In the genomic region with DNA sequence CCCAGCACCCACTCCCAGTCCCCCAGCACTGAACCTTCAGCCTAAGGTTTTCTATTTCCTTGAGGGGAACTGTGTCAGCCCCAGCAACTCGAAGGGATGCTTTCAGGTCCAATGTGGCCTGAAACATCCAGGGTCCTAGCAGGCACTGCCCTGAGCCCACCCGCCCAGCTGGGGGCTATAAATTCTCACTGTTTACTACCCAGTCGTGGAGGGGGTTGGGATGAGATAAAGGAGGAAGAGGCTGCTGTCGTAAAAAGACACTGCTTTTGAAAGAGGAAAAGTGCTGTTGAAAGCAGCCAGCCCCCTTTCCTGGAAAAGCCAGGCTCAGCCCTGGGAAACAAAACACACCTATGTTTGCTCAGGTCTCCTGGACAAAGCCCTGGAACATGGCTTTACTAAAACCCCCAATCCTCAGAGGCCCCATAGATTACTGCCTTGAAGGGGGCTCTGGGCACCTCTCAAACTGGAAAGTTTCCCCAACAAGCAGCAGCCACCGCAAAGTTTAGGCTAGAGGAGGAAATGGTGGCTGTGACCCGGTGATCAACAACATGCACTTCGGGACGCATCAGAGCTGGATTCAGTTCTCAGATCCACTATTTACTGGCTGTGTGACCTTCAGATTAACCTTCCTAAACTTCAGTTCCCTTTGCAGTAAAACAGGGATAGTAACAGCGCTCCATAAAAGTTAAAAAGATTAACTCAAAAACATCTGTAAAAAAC, we compare ENCODE assay signal across 11 cellular contexts. TPM values are rescaled to one million over a fixed set of nuclear protein-coding genes. Genes with fewer than 3 reads are reported as not detected.
DNase-seq lines count a peak whose midpoint lies in the region; ATAC-seq and TF ChIP-seq lines count a peak whose summit lies in the region.
"Had no signal": no experiment of that assay in that cellular context is flagged by ENCODE, and none has a peak within 500 bp of the region (broad histone marks: within the 10 kb centered on the region; RNA-seq: fewer than 3 reads in every experiment).

No MANE protein-coding gene starts in this region.

- peaks cover 6% of the 10 kb centered on the region for H3K9me3 Mint-ChIP-seq in stimulated activated naive CD8-positive, alpha-beta T cell treated with anti-CD3 and anti-CD28 coated beads, Interleukin-15, Interleukin-2, amounts not matched to agents 100 ng/mL and 50 ng/mL, for 24 hours
- H3K9me3 Mint-ChIP-seq in nephron progenitor cell, result peaks cover 9% of the 10 kb centered on the region
- peaks cover 0 to 10% of the 10 kb centered on the region in 2 donors for H3K9me3 Mint-ChIP-seq in natural killer cell

- H3K27ac Mint-ChIP-seq in stimulated activated naive CD8-positive, alpha-beta T cell treated with anti-CD3 and anti-CD28 coated beads, Interleukin-15, Interleukin-2, amounts not matched to agents 100 ng/mL and 50 ng/mL, for 24 hours, result peak overlapping the region; percentile 88
- H3K27ac Mint-ChIP-seq in nephron progenitor cell (peak overlapping the region; percentile 98), natural killer cell (peak overlapping the region in 1 of 2 donors; percentile 22)

- no peaks in the 10 kb centered on the region for H3K27me3 Mint-ChIP-seq in stimulated activated naive CD8-positive, alpha-beta T cell treated with anti-CD3 and anti-CD28 coated beads, Interleukin-15, Interleukin-2, amounts not matched to agents 100 ng/mL and 50 ng/mL, for 24 hours
- peaks cover 3% of the 10 kb centered on the region for H3K27me3 Mint-ChIP-seq in nephron progenitor cell (ENCODE audit: low read depth, poor library complexity)
- H3K27me3 Mint-ChIP-seq in natural killer cell (ENCODE audit: low read depth in 2 of 2), result peaks cover 0 to 4% of the 10 kb centered on the region in 2 donors

- peak overlapping the region; percentile 47 for H3K4me3 Mint-ChIP-seq in stimulated activated naive CD8-positive, alpha-beta T cell treated with anti-CD3 and anti-CD28 coated beads, Interleukin-15, Interleukin-2, amounts not matched to agents 100 ng/mL and 50 ng/mL, for 24 hours
- H3K4me3 Mint-ChIP-seq in nephron progenitor cell (peak overlapping the region; percentile 74), natural killer cell (no peak overlapping the region)

- no peak for ATAC-seq in stimulated activated naive CD8-positive, alpha-beta T cell treated with anti-CD3 and anti-CD28 coated beads, Interleukin-15, Interleukin-2, amounts not matched to agents 100 U/mL and 50 U/mL, for 24 hours
- no peak for ATAC-seq in HG03108 (IDR thresholded peaks at IDR 0.05; ENCODE audit: unreplicated experiment)
- ATAC-seq in natural killer cell, result no peak

- H3K4me1 Mint-ChIP-seq in stimulated activated naive CD8-positive, alpha-beta T cell treated with anti-CD3 and anti-CD28 coated beads, Interleukin-15, Interleukin-2, amounts not matched to agents 100 ng/mL and 50 ng/mL, for 24 hours (ENCODE audit: low read depth), result peaks cover 66% of the 10 kb centered on the region
- H3K4me1 Mint-ChIP-seq in nephron progenitor cell (peaks cover 56% of the 10 kb centered on the region), natural killer cell (peaks cover 0 to 7% of the 10 kb centered on the region in 2 donors)

- H3K4me3 ChIP-seq in coronary artery, result peak overlapping the region; percentile 13
- H3K4me3 ChIP-seq: lung, SK-N-MC had no signal

- H3K36me3 Mint-ChIP-seq in stimulated activated naive CD8-positive, alpha-beta T cell treated with anti-CD3 and anti-CD28 coated beads, Interleukin-15, Interleukin-2, amounts not matched to agents 100 ng/mL and 50 ng/mL, for 24 hours (ENCODE audit: low read depth), result peaks cover 48% of the 10 kb centered on the region
- peaks cover 31% of the 10 kb centered on the region for H3K36me3 Mint-ChIP-seq in nephron progenitor cell (ENCODE audit: low read depth)
- H3K36me3 Mint-ChIP-seq in natural killer cell, result peaks cover 17% of the 10 kb centered on the region

- TF ChIP-seq CTCF in coronary artery (IDR thresholded peaks at IDR 0.05) (no peak), nephron progenitor cell (IDR thresholded peaks at IDR 0.05) (no peak), natural killer cell (IDR thresholded peaks at IDR 0.05) (no peak)

- peak overlapping the region; percentile 76 to 91 for H3K27ac ChIP-seq in coronary artery
- H3K27ac ChIP-seq: SK-N-MC had no signal

- intact Hi-C loops in natural killer cell (cut with micrococcal nuclease), result no loop called here

- no peak for DNase-seq in stimulated activated naive CD8-positive, alpha-beta T cell treated with anti-CD3 and anti-CD28 coated beads, Interleukin-15, Interleukin-2, amounts not matched to agents 100 U/mL and 50 U/mL, for 24 hours
- DNase-seq in coronary artery (ENCODE audit: low spot score), result no peak
- DNase-seq in nephron progenitor cell, result peak; percentile 55
- DNase-seq in NCI-H526 (lab: John Stamatoyannopoulos, UW), result no peak
- no peak for DNase-seq in NCI-H1092 treated with DMSO at 0.1 percent for 48 hours (lab: John Stamatoyannopoulos, UW)
- no peak for DNase-seq in natural killer cell
- DNase-seq: NCI-H1436 had no signal

RNA-seq across cellular contexts. Expression of gene ACTN1, which starts 51.0 kb away (rescaled TPM):
- total RNA-seq in natural killer cell, result 10 to 100 TPM; 14.9 to 39.5 (median 19.6) TPM
